ENCODE assay signal across 15 cellular contexts in genomic region chr1:231523816-231524215, GRCh38.
"Had no signal": no experiment of that assay in that cellular context is flagged by ENCODE, and none has a peak within 500 bp of the region (broad histone marks: within the 10 kb centered on the region; RNA-seq: fewer than 3 reads in every experiment).

No MANE protein-coding gene starts in this region.

- H3K4me3 Mint-ChIP-seq: activated CD8-positive, alpha-beta T cell treated with anti-CD3 and anti-CD28 coated beads, Interleukin-2, amount 10 ng/mL, durations not matched to agents 7 days and 5 days; memory B cell; WTC11 had no signal

- H3K27me3 Mint-ChIP-seq: memory B cell had no signal

- H3K27me3 ChIP-seq: cardiac muscle cell, colonic mucosa, heart left ventricle, upper lobe of left lung had no signal

- DNase-seq: activated CD4-positive, alpha-beta T cell treated with anti-CD3 and anti-CD28 coated beads for 48 hours; activated CD8-positive, alpha-beta memory T cell treated with anti-CD3 and anti-CD28 coated beads, Interleukin-2, amount 50 U/mL, for 48 hours; activated CD8-positive, alpha-beta T cell treated with anti-CD3 and anti-CD28 coated beads, Interleukin-2, amount 10 ng/mL, durations not matched to agents 7 days and 5 days; activated naive CD4-positive, alpha-beta T cell; colonic mucosa; effector CD4-positive, alpha-beta T cell; foreskin melanocyte; heart left ventricle; stimulated activated CD4-positive, alpha-beta T cell treated with anti-CD3 and anti-CD28 coated beads, Interleukin-2, amount 100 ng/mL, for 48 hours; stimulated activated naive CD4-positive, alpha-beta T cell treated with Interleukin-2 at 50 U/mL for 16 hours; upper lobe of left lung had no signal

- H3K27ac Mint-ChIP-seq: activated CD8-positive, alpha-beta T cell treated with anti-CD3 and anti-CD28 coated beads, Interleukin-2, amount 10 ng/mL, durations not matched to agents 7 days and 5 days; memory B cell; WTC11 had no signal

- H3K4me1 ChIP-seq: colonic mucosa had no signal

- H3K36me3 Mint-ChIP-seq: memory B cell had no signal

- H3K4me3 ChIP-seq: cardiac muscle cell, colonic mucosa, heart left ventricle, upper lobe of left lung had no signal

- H3K27ac ChIP-seq: cardiac muscle cell, colonic mucosa had no signal

- H3K9me3 ChIP-seq: colonic mucosa, heart left ventricle, upper lobe of left lung had no signal

- H3K36me3 ChIP-seq: cardiac muscle cell, colonic mucosa, heart left ventricle, upper lobe of left lung had no signal

- H3K9me3 Mint-ChIP-seq: memory B cell, nephron, WTC11 had no signal
